ENCODE assay signal across 8 cellular contexts in the genomic region with DNA sequence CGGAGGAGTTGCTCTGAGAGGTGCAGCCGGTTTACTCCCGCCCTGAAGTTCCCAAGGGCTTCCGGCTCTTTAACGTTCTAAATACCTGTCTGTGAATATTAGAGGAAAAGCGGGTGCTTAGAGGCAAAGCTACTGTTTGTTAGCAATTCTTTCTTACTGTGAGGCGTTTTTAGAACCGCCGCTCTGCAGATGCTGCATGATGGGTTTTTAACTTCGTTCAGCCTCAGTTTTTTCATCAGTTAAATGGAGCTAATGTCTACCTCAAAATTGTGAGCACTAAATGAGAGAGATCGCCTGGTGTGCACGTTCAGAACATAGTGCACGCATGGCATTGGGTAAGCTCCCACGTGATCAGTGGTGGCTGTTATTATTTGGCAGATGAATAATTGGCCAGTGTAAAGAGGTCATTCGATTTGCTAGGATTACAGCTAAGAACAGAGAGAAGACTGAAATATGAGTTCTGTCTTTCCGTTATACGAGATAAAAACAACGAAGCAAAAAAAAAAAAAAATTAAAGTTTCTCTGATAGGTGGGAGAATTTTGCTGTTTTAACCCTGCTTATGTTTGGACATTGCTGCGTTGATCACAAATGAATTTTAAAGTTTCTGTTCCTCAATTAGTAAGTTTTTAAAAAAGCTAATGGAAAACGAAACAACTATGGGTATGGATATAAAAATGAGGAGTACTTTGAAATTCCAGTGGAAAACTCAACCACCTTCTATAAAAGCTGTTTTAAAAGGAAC. TPM values are rescaled to one million over a fixed set of nuclear protein-coding genes. Genes with fewer than 3 reads are reported as not detected.
DNase-seq lines count a peak whose midpoint lies in the region; ATAC-seq, FAIRE-seq and TF ChIP-seq lines count a peak whose summit lies in the region.

No MANE protein-coding gene starts in this region.

- H2AFZ ChIP-seq in endothelial cell of umbilical vein (ENCODE audit: low read depth, low read length) = peak overlapping the region; percentile 65

- DNase-seq in CD14-positive monocyte (ENCODE audit: low spot score) (peak; percentile 70), NCI-H446 (lab: John Stamatoyannopoulos, UW) (peak; percentile 83 to 88), endothelial cell of umbilical vein (ENCODE audit: low read depth, low spot score) (peak; percentile 89), myocyte (ENCODE audit: low read depth) (peak; percentile 88)
- peak; percentile 37 to 39 for DNase-seq in activated CD4-positive, alpha-beta T cell treated with anti-CD3 and anti-CD28 coated beads for 24 hours (ENCODE audit: low read depth in 2 of 2)

- BruUV-seq in endothelial cell of umbilical vein (replicated peaks; lab: Mats Ljungman, UMichigan) = TSS peak; percentile 69

- CTCF ChIA-PET in endothelial cell of umbilical vein (lab: Charles Lee) = interaction anchor here (1.0 to 3.9 kb wide), 8 partner anchors 10 to 639 kb away, joined by 3 to 36 read pairs (median 10); no protein-coding TSS in a partner anchor

- no peaks in the 10 kb centered on the region for H3K27me3 ChIP-seq in endothelial cell of umbilical vein (ENCODE audit: control insufficient read depth in 2 of 2, insufficient read depth in 2 of 2, low read length in 2 of 2)

- H3K27ac ChIP-seq in endothelial cell of umbilical vein (ENCODE audit: insufficient read depth, low read depth, low read length) = peak overlapping the region; percentile 90
- peak overlapping the region; percentile 74 for H3K27ac ChIP-seq in temporal lobe (ENCODE audit: low read depth, low read length)

- H3K9me1 ChIP-seq in endothelial cell of umbilical vein (replicated peaks; ENCODE audit: control insufficient read depth, extremely low read depth, insufficient read depth, low read length) = no peaks in the 10 kb centered on the region

- TF ChIP-seq CTCF in CD14-positive monocyte (IDR thresholded peaks at IDR 0.05) (no peak), endothelial cell of umbilical vein (IDR thresholded peaks at IDR 0.05; ENCODE audit: extremely low read depth in 1 of 2, insufficient read depth in 1 of 2, low read depth in 1 of 2, low read length in 2 of 2) (no peak)

- peaks cover 39% of the 10 kb centered on the region for H3K4me1 ChIP-seq in endothelial cell of umbilical vein (ENCODE audit: control insufficient read depth, extremely low read depth, insufficient read depth, low read length)

- no peaks in the 10 kb centered on the region for H3K9me3 ChIP-seq in endothelial cell of umbilical vein (replicated peaks; ENCODE audit: control insufficient read depth, insufficient read depth, low read length)

- H3K4me3 ChIP-seq in endothelial cell of umbilical vein (replicated peaks in 1 of 3; ENCODE audit: insufficient read depth in 1 of 3, low read depth in 1 of 3, low read length in 3 of 3) = peak overlapping the region; percentile 44 to 100 (median 97)

- peak overlapping the region; percentile 91 for H3K4me2 ChIP-seq in endothelial cell of umbilical vein (ENCODE audit: insufficient read depth, low read length)

- dilution Hi-C loops in endothelial cell of umbilical vein (cut with MboI; ENCODE audit: extremely low pct_ligation_motif_present, low sequenced_read_pairs) = no loop called here

- H3K4me1 Mint-ChIP-seq in CD14-positive monocyte = peaks cover 24% of the 10 kb centered on the region

- H3K79me2 ChIP-seq in endothelial cell of umbilical vein (ENCODE audit: control insufficient read depth, insufficient read depth, low read length) = peaks cover 24% of the 10 kb centered on the region

- intact Hi-C loops in CD14-positive monocyte (cut with micrococcal nuclease) (loop anchor here (5.0 to 10.0 kb wide), 2 partner anchors 93 to 1710 kb away; no protein-coding TSS in a partner anchor), endothelial cell of umbilical vein (cut with micrococcal nuclease) (loop anchor here (1.0 to 10.0 kb wide), 11 partner anchors 42 to 1832 kb away; no protein-coding TSS in a partner anchor)

- no peaks in the 10 kb centered on the region for H4K20me1 ChIP-seq in endothelial cell of umbilical vein (replicated peaks; ENCODE audit: control insufficient read depth, extremely low read depth, insufficient read depth, low read length)

- H3K36me3 Mint-ChIP-seq in CD14-positive monocyte = peaks cover 7 to 9% of the 10 kb centered on the region in 2 donors

- H3K9ac ChIP-seq in endothelial cell of umbilical vein (replicated peaks; ENCODE audit: extremely low read depth, insufficient read depth, low read length) = peak overlapping the region; percentile 99

- ATAC-seq in GM19035 (IDR thresholded peaks at IDR 0.05; ENCODE audit: unreplicated experiment) = peak; percentile 55
- ATAC-seq in HG03196 (IDR thresholded peaks at IDR 0.05; ENCODE audit: unreplicated experiment) = peak; percentile 46

- FAIRE-seq in endothelial cell of umbilical vein (lab: Jason Lieb, UNC) = peak; percentile 64

- no peaks in the 10 kb centered on the region for H3K27me3 Mint-ChIP-seq in CD14-positive monocyte (ENCODE audit: low read depth in 3 of 3)

- peak; percentile 43 for TF ChIP-seq POLR2A in endothelial cell of umbilical vein (IDR thresholded peaks at IDR 0.05; ENCODE audit: low read depth, low read length)

- no peaks in the 10 kb centered on the region for H3K9me3 Mint-ChIP-seq in CD14-positive monocyte

- H3K36me3 ChIP-seq in endothelial cell of umbilical vein (ENCODE audit: control insufficient read depth in 2 of 2, extremely low read depth in 1 of 2, insufficient read depth in 2 of 2, low read length in 2 of 2) = no peaks in the 10 kb centered on the region

- H3K27ac Mint-ChIP-seq in CD14-positive monocyte = peak overlapping the region; percentile 94 to 98 (median 96)

- H3K4me3 Mint-ChIP-seq in CD14-positive monocyte = peak overlapping the region; percentile 93 to 98

- POLR2A ChIA-PET in endothelial cell of umbilical vein (lab: Charles Lee) = interaction anchor here (0.6 to 1.3 kb wide), 3 partner anchors 14 to 158 kb away, joined by 3 to 5 read pairs (median 4); no protein-coding TSS in a partner anchor

TF ChIP-seq in endothelial cell of umbilical vein, 7 proteins besides CTCF, POLR2A, EP300 and RAD21:
- TF ChIP-seq, protein P1, sequence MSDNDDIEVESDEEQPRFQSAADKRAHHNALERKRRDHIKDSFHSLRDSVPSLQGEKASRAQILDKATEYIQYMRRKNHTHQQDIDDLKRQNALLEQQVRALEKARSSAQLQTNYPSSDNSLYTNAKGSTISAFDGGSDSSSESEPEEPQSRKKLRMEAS (IDR thresholded peaks at IDR 0.05; ENCODE audit: insufficient read depth, insufficient read length) = peak; percentile 94
- TF ChIP-seq JUN (IDR thresholded peaks at IDR 0.05; ENCODE audit: borderline replicate concordance, insufficient read depth, insufficient read length, low read depth) = no peak
- no peak for TF ChIP-seq FOS (IDR thresholded peaks at IDR 0.05; ENCODE audit: borderline replicate concordance, insufficient read depth, low read length)
- TF ChIP-seq GATA2 (IDR thresholded peaks at IDR 0.05; ENCODE audit: insufficient read depth, insufficient read length, low read depth, low read length) = no peak
- TF ChIP-seq MYC (IDR thresholded peaks at IDR 0.05; ENCODE audit: low read depth, low read length) = peak; percentile 21
- TF ChIP-seq EZH2 (IDR thresholded peaks at IDR 0.05; ENCODE audit: borderline replicate concordance, low read depth, low read length, severe bottlenecking) = no peak
- peak; percentile 11 for TF ChIP-seq POLR2AphosphoS5 (IDR thresholded peaks at IDR 0.05; ENCODE audit: insufficient read depth, low read depth, low read length)
TF ChIP-seq in endothelial cell of umbilical vein: peak in this region for 3.

RNA-seq across cellular contexts. Expression of a gene that starts 0.7 kb away (rescaled TPM):
- polyA plus RNA-seq in CD14-positive monocyte = 1 to 10 TPM; 4.8 to 5.4 TPM
- 30.2 and 35.5 TPM in 2 replicates for total RNA-seq in endothelial cell of umbilical vein
- 10.0 and 12.9 TPM in 2 replicates for polyA plus RNA-seq in endothelial cell of umbilical vein
- 11.9 and 12.2 TPM in 2 replicates for polyA plus RNA-seq in endothelial cell of umbilical vein (2011; cell fraction: cytosol; rRNA removed)
- polyA plus RNA-seq in endothelial cell of umbilical vein (2011; cell fraction: nucleus; rRNA removed) = 49.5 and 55.4 TPM in 2 replicates
- polyA plus RNA-seq in endothelial cell of umbilical vein (2012) = 19.8 and 21.1 TPM in 2 replicates
- polyA minus RNA-seq in endothelial cell of umbilical vein = 16.5 and 26.3 TPM in 2 replicates
- polyA minus RNA-seq in endothelial cell of umbilical vein (2011; cell fraction: cytosol; rRNA and poly(A)+ RNA removed) = 10.0 TPM
- polyA minus RNA-seq in endothelial cell of umbilical vein (2011; cell fraction: nucleus; rRNA and poly(A)+ RNA removed) = 55.8 and 70.9 TPM in 2 replicates
- total RNA-seq in myocyte = 8.5 and 9.7 TPM in 2 replicates
- 14.4 TPM for polyA plus RNA-seq in myocyte (2012)
- total RNA-seq in temporal lobe = 14.5 TPM

RNA-seq across cellular contexts. Expression of a gene that starts 51.1 kb away (rescaled TPM):
- polyA plus RNA-seq in CD14-positive monocyte (not detected), endothelial cell of umbilical vein (not detected in 2 replicates)
- total RNA-seq in endothelial cell of umbilical vein (not detected in 2 replicates), myocyte (0.45 TPM in 1 of 2 replicates, not detected in the other), temporal lobe (not detected)
- not detected in 2 replicates for polyA plus RNA-seq in endothelial cell of umbilical vein (2011; cell fraction: cytosol; rRNA removed)
- 0.11 TPM in 1 of 2 replicates, not detected in the other for polyA plus RNA-seq in endothelial cell of umbilical vein (2011; cell fraction: nucleus; rRNA removed)
- polyA plus RNA-seq in endothelial cell of umbilical vein (2012) = 0.29 and 0.52 TPM in 2 replicates
- not detected in 2 replicates for polyA minus RNA-seq in endothelial cell of umbilical vein
- polyA minus RNA-seq in endothelial cell of umbilical vein (2011; cell fraction: cytosol; rRNA and poly(A)+ RNA removed) = not detected
- polyA minus RNA-seq in endothelial cell of umbilical vein (2011; cell fraction: nucleus; rRNA and poly(A)+ RNA removed) = 0.63 and 1.6 TPM in 2 replicates
- 0.97 TPM for polyA plus RNA-seq in myocyte (2012)

Comparison
In these comparisons a context has a peak if more than half of its experiments do, and no peak if none do; other contexts are left out.
1. Peak in every context shown above with its lines: DNase-seq, ATAC-seq, H3K4me3 ChIP-seq and H3K27ac ChIP-seq.
2. DNase-seq: peak in every context shown above with its lines; median percentile 89 in endothelial cell of umbilical vein; 88 in myocyte; 86 in NCI-H446; 70 in CD14-positive monocyte; 38 in activated CD4-positive, alpha-beta T cell treated with anti-CD3 and anti-CD28 coated beads for 24 hours.